ENCODE assay signal across 2 cellular contexts in the genomic region with DNA sequence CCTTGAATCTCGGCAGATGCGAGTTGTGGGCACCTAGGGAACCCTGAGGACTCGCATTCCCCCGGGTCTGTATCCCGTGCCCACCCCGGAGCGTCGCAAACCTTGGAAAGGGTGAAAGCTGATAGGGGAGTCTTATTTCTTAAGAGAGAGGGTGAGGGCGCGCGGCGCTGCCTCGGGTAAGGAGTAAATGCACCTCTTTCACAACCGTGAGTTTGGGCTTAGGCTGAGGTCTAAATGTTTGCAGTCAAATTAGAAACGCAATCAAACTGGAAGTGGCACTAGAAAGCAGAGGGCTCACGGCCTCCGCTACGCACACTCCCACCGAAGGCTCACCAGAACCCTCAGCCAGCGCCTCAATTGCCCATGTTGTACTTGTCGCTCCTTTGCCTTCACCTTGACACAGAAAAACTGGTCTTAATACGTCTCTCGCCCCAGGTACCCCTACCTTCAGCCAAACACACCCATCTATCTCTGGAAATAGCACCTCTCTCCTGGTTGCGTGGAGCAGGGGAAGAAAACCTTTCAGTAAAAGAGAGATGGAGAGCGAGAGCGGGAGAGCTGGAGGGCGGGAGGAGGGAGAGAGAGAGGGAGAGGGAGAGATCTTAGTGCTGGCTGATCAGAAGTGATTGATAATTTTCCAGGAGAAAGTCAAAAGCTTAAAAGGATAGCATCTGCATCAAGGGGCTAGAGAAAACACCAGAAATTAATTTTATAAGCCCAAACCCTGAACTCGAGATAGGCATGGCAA.
TF ChIP-seq lines count a peak whose summit lies in the region.

No MANE protein-coding gene starts in this region.

TF ChIP-seq in liver, 16 proteins besides CTCF, POLR2A, EP300 and RAD21:
- TF ChIP-seq, protein P1, sequence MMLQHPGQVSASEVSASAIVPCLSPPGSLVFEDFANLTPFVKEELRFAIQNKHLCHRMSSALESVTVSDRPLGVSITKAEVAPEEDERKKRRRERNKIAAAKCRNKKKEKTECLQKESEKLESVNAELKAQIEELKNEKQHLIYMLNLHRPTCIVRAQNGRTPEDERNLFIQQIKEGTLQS (IDR thresholded peaks at IDR 0.05): no peak
- TF ChIP-seq FOXA1 (IDR thresholded peaks at IDR 0.05): no peak
- no peak for TF ChIP-seq HNF4A (conservative IDR thresholded peaks at IDR 0.05)
- no peak for TF ChIP-seq EGR1 (IDR thresholded peaks at IDR 0.05; ENCODE audit: low read depth in 2 of 2)
- TF ChIP-seq, protein P2, sequence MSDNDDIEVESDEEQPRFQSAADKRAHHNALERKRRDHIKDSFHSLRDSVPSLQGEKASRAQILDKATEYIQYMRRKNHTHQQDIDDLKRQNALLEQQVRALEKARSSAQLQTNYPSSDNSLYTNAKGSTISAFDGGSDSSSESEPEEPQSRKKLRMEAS (IDR thresholded peaks at IDR 0.05): no peak
- TF ChIP-seq HNF4G (IDR thresholded peaks at IDR 0.05): no peak
- TF ChIP-seq SP1 (IDR thresholded peaks at IDR 0.05): no peak
- no peak for TF ChIP-seq TAF1 (conservative IDR thresholded peaks at IDR 0.05)
- no peak for TF ChIP-seq YY1 (IDR thresholded peaks at IDR 0.05)
- TF ChIP-seq JUND (IDR thresholded peaks at IDR 0.05): no peak
- no peak for TF ChIP-seq FOXA2 (IDR thresholded peaks at IDR 0.05)
- TF ChIP-seq NR2F2 (IDR thresholded peaks at IDR 0.05): no peak
- TF ChIP-seq GABPA (IDR thresholded peaks at IDR 0.05 in 1 of 2, conservative IDR thresholded peaks at IDR 0.05 in 1 of 2): no peak
- no peak for TF ChIP-seq RXRA (IDR thresholded peaks at IDR 0.05)

TF ChIP-seq in HepG2, 621 proteins besides CTCF, POLR2A, EP300 and RAD21 (continued from another document):
- TF ChIP-seq MTF2 (CRISPR knock-in tag; IDR thresholded peaks at IDR 0.05; ENCODE audit: borderline replicate concordance): no peak
- no peak for TF ChIP-seq SCMH1 (CRISPR knock-in tag; IDR thresholded peaks at IDR 0.05; ENCODE audit: borderline replicate concordance)
- no peak for TF ChIP-seq KDM3A (CRISPR knock-in tag; IDR thresholded peaks at IDR 0.05; ENCODE audit: low read depth)
TF ChIP-seq in HepG2: peak in this region for 0.
